Comparison of ENCODE assay signal across 9 cellular contexts in the genomic region with DNA sequence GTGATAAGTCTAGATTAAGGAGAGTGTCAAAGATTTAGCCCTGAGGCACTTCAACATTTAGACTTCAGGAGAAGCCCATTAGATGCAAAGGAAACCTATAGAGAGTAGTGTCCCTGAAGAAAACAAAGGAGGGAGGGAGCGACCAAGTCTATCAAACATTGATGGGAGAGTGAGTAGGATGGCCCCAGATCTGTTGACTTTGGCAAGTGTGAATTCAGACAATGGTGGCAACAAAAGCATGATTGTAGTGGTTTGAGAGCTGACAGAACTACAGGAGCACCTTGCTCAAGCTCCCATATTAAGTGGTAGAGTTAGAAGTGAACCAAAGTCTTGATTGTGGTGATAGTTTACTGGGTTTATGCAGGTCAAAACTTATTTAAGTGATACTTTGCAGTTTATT. TPM values are rescaled to one million over a fixed set of nuclear protein-coding genes. Genes with fewer than 3 reads are reported as not detected.
DNase-seq lines count a peak whose midpoint lies in the region; ATAC-seq, FAIRE-seq and TF ChIP-seq lines count a peak whose summit lies in the region.
"Had no signal": no experiment of that assay in that cellular context is flagged by ENCODE, and none has a peak within 500 bp of the region (broad histone marks: within the 10 kb centered on the region; RNA-seq: fewer than 3 reads in every experiment).

No MANE protein-coding gene starts in this region.

- H4K20me1 ChIP-seq in fibroblast of lung (ENCODE audit: control insufficient read depth, extremely low read depth, insufficient read depth, low read length), result no peaks in the 10 kb centered on the region

- H3K27me3 ChIP-seq in SJCRH30 (no peaks in the 10 kb centered on the region), fibroblast of lung (ENCODE audit: control insufficient read depth, insufficient read depth, low read length) (no peaks in the 10 kb centered on the region), sigmoid colon (no peaks in the 10 kb centered on the region)

- H3K27ac ChIP-seq in SJCRH30 (no peak overlapping the region), fibroblast of lung (ENCODE audit: insufficient read depth, low read length) (peak overlapping the region; percentile 68), sigmoid colon (peak overlapping the region; percentile 84 to 91 (median 90))

- peaks cover 9% of the 10 kb centered on the region; the same call in 1 of the 2 replicates for H3K36me3 ChIP-seq in SJCRH30
- no peaks in the 10 kb centered on the region for H3K36me3 ChIP-seq in fibroblast of lung (ENCODE audit: control insufficient read depth, insufficient read depth, low read length)
- H3K36me3 ChIP-seq in sigmoid colon, result peaks cover 0 to under 1% (median 0%) of the 10 kb centered on the region in 4 donors

- H3K9me3 ChIP-seq in SJCRH30 (replicated peaks) (no peaks in the 10 kb centered on the region), fibroblast of lung (ENCODE audit: control insufficient read depth, insufficient read depth, low read depth, low read length) (no peaks in the 10 kb centered on the region), sigmoid colon (no peaks in the 10 kb centered on the region)

- peaks cover 3% of the 10 kb centered on the region; the same call in 1 of the 2 replicates for H3K4me1 ChIP-seq in SJCRH30
- peaks cover 13% of the 10 kb centered on the region for H3K4me1 ChIP-seq in fibroblast of lung (ENCODE audit: control insufficient read depth, extremely low read depth, insufficient read depth, low read length)
- H3K4me1 ChIP-seq in sigmoid colon, result peaks cover 0 to 36% (median 30%) of the 10 kb centered on the region in 4 donors

- H2AFZ ChIP-seq in fibroblast of lung (ENCODE audit: low read length), result peak overlapping the region; percentile 97

- no peak overlapping the region for H3K9ac ChIP-seq in fibroblast of lung (ENCODE audit: insufficient read depth, low read length)

- TF ChIP-seq CTCF in GM12865 (IDR thresholded peaks at IDR 0.05; ENCODE audit: insufficient read depth, low read depth, low read length, missing control alignments) (no peak), fibroblast of lung (conservative IDR thresholded peaks at IDR 0.05 in 1 of 2, IDR thresholded peaks at IDR 0.05 in 1 of 2; ENCODE audit: low read depth in 1 of 2, low read length in 2 of 2) (no peak), sigmoid colon (IDR thresholded peaks at IDR 0.05) (no peak)

- peak overlapping the region; percentile 87 for H3K4me2 ChIP-seq in fibroblast of lung (ENCODE audit: extremely low read depth, insufficient read depth, low read length)

- intact Hi-C loops in sigmoid colon (cut with DNase I) (loop anchor here (2.0 kb wide), 1 partner anchor 13 kb away; the partner anchor contains the start of genes GNL1 and PRR3), sciatic nerve (cut with DNase I) (no loop called here)

- no peak for TF ChIP-seq POLR2A in sigmoid colon (IDR thresholded peaks at IDR 0.05)

- H3K79me2 ChIP-seq in fibroblast of lung (ENCODE audit: control insufficient read depth, insufficient read depth, low read length), result peaks cover 34% of the 10 kb centered on the region

- DNase-seq in GM12865 (ENCODE audit: low read depth) (no peak), SJCRH30 (no peak), fibroblast of lung (ENCODE audit: low read depth in 2 of 2) (no peak), sigmoid colon (no peak), GM19239 (ENCODE audit: insufficient read length, low spot score) (no peak), sciatic nerve (ENCODE audit: low spot score) (no peak)
- DNase-seq in activated effector memory CD4-positive, alpha-beta T cell treated with Interleukin-2 at 50 U/mL for 16 hours, result no peak
- DNase-seq: kidney glomerular epithelial cell had no signal

- no peak for TF ChIP-seq EP300 in sigmoid colon (IDR thresholded peaks at IDR 0.05)

- ATAC-seq in sciatic nerve (no peak), GM18861 (IDR thresholded peaks at IDR 0.05; ENCODE audit: unreplicated experiment) (no peak)

- WGBS in sigmoid colon, 2 donors, result 12 to 70% methylated on average over 1 of the region's 1 CpG

- no peak for FAIRE-seq in GM19239 (lab: Jason Lieb, UNC)

- peak overlapping the region; percentile 95 for H3K4me3 ChIP-seq in GM12865 (ENCODE audit: low read depth, low read length)
- peak overlapping the region; percentile 95 for H3K4me3 ChIP-seq in SJCRH30
- H3K4me3 ChIP-seq in fibroblast of lung (replicated peaks in 1 of 4; ENCODE audit: control extremely low read depth in 1 of 4, insufficient read depth in 1 of 4, low read depth in 3 of 4, low read length in 4 of 4), result peak overlapping the region; percentile 58 to 91 (median 88)
- peak overlapping the region; percentile 52 to 66 (median 62) for H3K4me3 ChIP-seq in sigmoid colon

RNA-seq across cellular contexts. Expression of gene ABCF1, which starts 1.0 kb away (rescaled TPM):
- total RNA-seq in SJCRH30 (2014; rRNA removed; shearing (Covaris generic)), result 68.0 and 74.7 TPM in 2 replicates
- total RNA-seq in fibroblast of lung (35.5 and 37.2 TPM in 2 replicates), sigmoid colon (10 to 100 TPM; 26.9 to 38.8 (median 33.6) TPM), sciatic nerve (39.1 TPM)
- polyA plus RNA-seq in fibroblast of lung (49.2 and 62.6 TPM in 2 replicates), sigmoid colon (10 to 100 TPM; 17.4 to 46.7 (median 25.4) TPM)
- 74.7 and 79.2 TPM in 2 replicates for polyA plus RNA-seq in fibroblast of lung (2012)
- 81.9 and 133 TPM in 2 replicates for polyA minus RNA-seq in fibroblast of lung (ENCODE audit: low replicate concordance)

RNA-seq across cellular contexts. Expression of gene PRR3, which starts 13.2 kb away (rescaled TPM):
- total RNA-seq in SJCRH30 (2014; rRNA removed; shearing (Covaris generic)), result 30.1 and 30.8 TPM in 2 replicates
- total RNA-seq in fibroblast of lung (5.1 and 6.6 TPM in 2 replicates), sigmoid colon (10 to 100 TPM in 1 of 4 donors, 1 to 10 TPM in 3; 3.7 to 21.1 (median 4.6) TPM), sciatic nerve (10.9 TPM)
- polyA plus RNA-seq in fibroblast of lung (19.0 and 23.2 TPM in 2 replicates), sigmoid colon (1 to 10 TPM; 2.8 to 7.6 (median 3.0) TPM)
- polyA plus RNA-seq in fibroblast of lung (2012), result 11.1 and 12.7 TPM in 2 replicates
- 29.1 and 35.8 TPM in 2 replicates for polyA minus RNA-seq in fibroblast of lung (ENCODE audit: low replicate concordance)

RNA-seq across cellular contexts. Expression of gene GNL1, which starts 14.0 kb away (rescaled TPM):
- 35.7 and 42.4 TPM in 2 replicates for total RNA-seq in SJCRH30 (2014; rRNA removed; shearing (Covaris generic))
- total RNA-seq in fibroblast of lung (50.1 and 67.0 TPM in 2 replicates), sigmoid colon (10 to 100 TPM; 31.6 to 36.3 (median 33.7) TPM), sciatic nerve (63.3 TPM)
- polyA plus RNA-seq in fibroblast of lung (33.4 and 35.2 TPM in 2 replicates), sigmoid colon (10 to 100 TPM; 27.7 to 50.6 (median 43.2) TPM)
- polyA plus RNA-seq in fibroblast of lung (2012), result 57.9 and 66.9 TPM in 2 replicates
- 67.2 and 135 TPM in 2 replicates for polyA minus RNA-seq in fibroblast of lung (ENCODE audit: low replicate concordance)

RNA-seq across cellular contexts. Expression of gene PPP1R10, which starts 46.8 kb away (rescaled TPM):
- total RNA-seq in SJCRH30 (2014; rRNA removed; shearing (Covaris generic)), result 93.7 and 120 TPM in 2 replicates
- total RNA-seq in fibroblast of lung (18.2 and 28.2 TPM in 2 replicates), sigmoid colon (10 to 100 TPM; 18.5 to 30.2 (median 28.3) TPM), sciatic nerve (76.9 TPM)
- polyA plus RNA-seq in fibroblast of lung (25.2 and 35.5 TPM in 2 replicates), sigmoid colon (10 to 100 TPM; 13.8 to 30.6 (median 18.7) TPM)
- polyA plus RNA-seq in fibroblast of lung (2012), result 23.7 and 25.5 TPM in 2 replicates
- 41.8 and 43.9 TPM in 2 replicates for polyA minus RNA-seq in fibroblast of lung (ENCODE audit: low replicate concordance)

RNA-seq across cellular contexts. Expression of gene MRPS18B, which starts 47.4 kb away (rescaled TPM):
- total RNA-seq in SJCRH30 (2014; rRNA removed; shearing (Covaris generic)), result 48.8 and 51.6 TPM in 2 replicates
- total RNA-seq in fibroblast of lung, result 76.8 and 85.5 TPM in 2 replicates
- 53.1 and 79.5 TPM in 2 replicates for polyA plus RNA-seq in fibroblast of lung
- 43.1 and 62.7 TPM in 2 replicates for polyA plus RNA-seq in fibroblast of lung (2012)
- polyA minus RNA-seq in fibroblast of lung (ENCODE audit: low replicate concordance), result 51.0 and 75.7 TPM in 2 replicates
- 10 to 100 TPM; 36.3 to 58.9 (median 48.4) TPM for total RNA-seq in sigmoid colon
- polyA plus RNA-seq in sigmoid colon, result 10 to 100 TPM; 74.5 to 81.2 (median 78.6) TPM
- total RNA-seq in sciatic nerve, result 33.7 TPM
